1 cellular context compared by ENCODE assay signal in genomic region chr2:72796766-72797165, GRCh38.
TF ChIP-seq lines count a peak whose summit lies in the region.

No MANE protein-coding gene starts in this region.

TF ChIP-seq in GM23338, 12 proteins besides CTCF, POLR2A, EP300 and RAD21 (continued from another document):
- TF ChIP-seq REST (IDR thresholded peaks at IDR 0.05; ENCODE audit: unreplicated experiment) (no peak), POLR2AphosphoS5 (IDR thresholded peaks at IDR 0.05; ENCODE audit: low read depth) (no peak), JUNB (IDR thresholded peaks at IDR 0.05; ENCODE audit: unreplicated experiment) (no peak), ZNF114 (CRISPR knock-in tag; IDR thresholded peaks at IDR 0.05) (no peak)
- TF ChIP-seq, protein P1, sequence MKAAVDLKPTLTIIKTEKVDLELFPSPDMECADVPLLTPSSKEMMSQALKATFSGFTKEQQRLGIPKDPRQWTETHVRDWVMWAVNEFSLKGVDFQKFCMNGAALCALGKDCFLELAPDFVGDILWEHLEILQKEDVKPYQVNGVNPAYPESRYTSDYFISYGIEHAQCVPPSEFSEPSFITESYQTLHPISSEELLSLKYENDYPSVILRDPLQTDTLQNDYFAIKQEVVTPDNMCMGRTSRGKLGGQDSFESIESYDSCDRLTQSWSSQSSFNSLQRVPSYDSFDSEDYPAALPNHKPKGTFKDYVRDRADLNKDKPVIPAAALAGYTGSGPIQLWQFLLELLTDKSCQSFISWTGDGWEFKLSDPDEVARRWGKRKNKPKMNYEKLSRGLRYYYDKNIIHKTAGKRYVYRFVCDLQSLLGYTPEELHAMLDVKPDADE (IDR thresholded peaks at IDR 0.05) = no peak
